Comparison of ENCODE assay signal across 23 cellular contexts in genomic region chr21:28671549-28672195, GRCh38.
DNase-seq lines count a peak whose midpoint lies in the region; ATAC-seq, FAIRE-seq and TF ChIP-seq lines count a peak whose summit lies in the region.
"Had no signal": no experiment of that assay in that cellular context is flagged by ENCODE, and none has a peak within 500 bp of the region (broad histone marks: within the 10 kb centered on the region; RNA-seq: fewer than 3 reads in every experiment).

No MANE protein-coding gene starts in this region.

- POLR2A ChIA-PET in AG04449 (lab: Yijun Ruan, JAX) (no interaction called here), endothelial cell of umbilical vein (lab: Charles Lee) (no interaction called here)

- H3K4me2 ChIP-seq in GM23248 (ENCODE audit: unreplicated experiment), result peak overlapping the region; percentile 23
- H3K4me2 ChIP-seq in endothelial cell of umbilical vein (ENCODE audit: insufficient read depth, low read length), result no peak overlapping the region
- H3K4me2 ChIP-seq in osteoblast (ENCODE audit: insufficient read depth, low read length), result no peak overlapping the region
- H3K4me2 ChIP-seq: A549 had no signal

- no peak for ATAC-seq in gastroesophageal sphincter
- ATAC-seq in HG03175 (IDR thresholded peaks at IDR 0.05; ENCODE audit: unreplicated experiment), result no peak
- ATAC-seq: A549; CD8-positive, alpha-beta T cell had no signal

- H3K36me3 ChIP-seq in GM23248 (ENCODE audit: low read depth) (no peaks in the 10 kb centered on the region), endothelial cell of umbilical vein (ENCODE audit: control insufficient read depth in 2 of 2, extremely low read depth in 1 of 2, insufficient read depth in 2 of 2, low read length in 2 of 2) (no peaks in the 10 kb centered on the region), osteoblast (ENCODE audit: insufficient read depth, low read length) (no peaks in the 10 kb centered on the region), gastroesophageal sphincter (no peaks in the 10 kb centered on the region)
- H3K36me3 ChIP-seq: BE2C, SJCRH30 had no signal

- no peaks in the 10 kb centered on the region for H3K27me3 ChIP-seq in GM23248 (replicated peaks; ENCODE audit: insufficient read depth)
- H3K27me3 ChIP-seq in endothelial cell of umbilical vein (ENCODE audit: control insufficient read depth in 2 of 2, insufficient read depth in 2 of 2, low read length in 2 of 2), result no peaks in the 10 kb centered on the region
- H3K27me3 ChIP-seq in osteoblast (ENCODE audit: insufficient read depth, low read length), result no peaks in the 10 kb centered on the region
- H3K27me3 ChIP-seq in gastroesophageal sphincter, result no peaks in the 10 kb centered on the region
- H3K27me3 ChIP-seq: BE2C, SJCRH30 had no signal

- no peak for FAIRE-seq in endothelial cell of umbilical vein (lab: Jason Lieb, UNC)
- FAIRE-seq: A549, D721Med, H1 had no signal

- CTCF ChIA-PET in AG04449 (lab: Yijun Ruan, JAX) (no interaction called here), endothelial cell of umbilical vein (lab: Charles Lee) (no interaction called here)

- H2AFZ ChIP-seq in GM23248, result no peak overlapping the region
- H2AFZ ChIP-seq in endothelial cell of umbilical vein (ENCODE audit: low read depth, low read length), result peak overlapping the region; percentile 62
- peak overlapping the region; percentile 38 for H2AFZ ChIP-seq in osteoblast (ENCODE audit: low read length)

- no peaks in the 10 kb centered on the region for H3K79me2 ChIP-seq in GM23248 (ENCODE audit: insufficient read depth)
- no peaks in the 10 kb centered on the region for H3K79me2 ChIP-seq in endothelial cell of umbilical vein (ENCODE audit: control insufficient read depth, insufficient read depth, low read length)
- no peaks in the 10 kb centered on the region for H3K79me2 ChIP-seq in osteoblast (ENCODE audit: insufficient read depth, low read length)

- dilution Hi-C loops in endothelial cell of umbilical vein (cut with MboI; ENCODE audit: extremely low pct_ligation_motif_present, low sequenced_read_pairs), result no loop called here

- TF ChIP-seq EP300 in gastroesophageal sphincter (IDR thresholded peaks at IDR 0.05), result no peak

- TF ChIP-seq POLR2A in endothelial cell of umbilical vein (IDR thresholded peaks at IDR 0.05; ENCODE audit: low read depth, low read length), result no peak
- no peak for TF ChIP-seq POLR2A in gastroesophageal sphincter (IDR thresholded peaks at IDR 0.05)
- no peak for TF ChIP-seq POLR2A in erythroblast (IDR thresholded peaks at IDR 0.05; ENCODE audit: low read length)

- TF ChIP-seq CTCF in AG04449 (IDR thresholded peaks at IDR 0.05; ENCODE audit: insufficient read depth, low read length, missing control alignments) (no peak), endothelial cell of umbilical vein (IDR thresholded peaks at IDR 0.05; ENCODE audit: extremely low read depth in 1 of 2, insufficient read depth in 1 of 2, low read depth in 1 of 2, low read length in 2 of 2) (no peak), osteoblast (IDR thresholded peaks at IDR 0.05; ENCODE audit: extremely low read depth, low read depth, low read length) (no peak), gastroesophageal sphincter (IDR thresholded peaks at IDR 0.05) (no peak)

- no peaks in the 10 kb centered on the region for H3K9me3 ChIP-seq in GM23248 (ENCODE audit: low read depth)
- H3K9me3 ChIP-seq in endothelial cell of umbilical vein (replicated peaks; ENCODE audit: control insufficient read depth, insufficient read depth, low read length), result no peaks in the 10 kb centered on the region
- no peaks in the 10 kb centered on the region for H3K9me3 ChIP-seq in osteoblast (ENCODE audit: low read depth, low read length)
- no peaks in the 10 kb centered on the region for H3K9me3 ChIP-seq in gastroesophageal sphincter
- H3K9me3 ChIP-seq: A549, BE2C, SJCRH30 had no signal

- WGBS in GM23248 (ENCODE audit: low coverage in 1 of 2, low lambda C conversion rate in 2 of 2, missing lambda C conversion rate in 2 of 2), 2 experiments, result 15 to 17% methylated on average over 7 of the region's 7 CpGs
- WGBS in gastroesophageal sphincter (ENCODE audit: low coverage in 1 of 2), 2 donors, result 47 to 51% methylated on average over 7 of the region's 7 CpGs

- H4K20me1 ChIP-seq in GM23248 (ENCODE audit: insufficient read depth), result no peaks in the 10 kb centered on the region
- no peaks in the 10 kb centered on the region for H4K20me1 ChIP-seq in endothelial cell of umbilical vein (replicated peaks; ENCODE audit: control insufficient read depth, extremely low read depth, insufficient read depth, low read length)
- no peaks in the 10 kb centered on the region for H4K20me1 ChIP-seq in osteoblast (ENCODE audit: insufficient read depth, low read length)

- H3K4me1 ChIP-seq in GM23248 (ENCODE audit: insufficient read depth) (peaks cover 26% of the 10 kb centered on the region), endothelial cell of umbilical vein (ENCODE audit: control insufficient read depth, extremely low read depth, insufficient read depth, low read length) (peaks cover 3% of the 10 kb centered on the region), osteoblast (ENCODE audit: insufficient read depth, low read length) (peaks cover 7% of the 10 kb centered on the region), gastroesophageal sphincter (peaks cover 14 to 48% (median 15%) of the 10 kb centered on the region in 3 donors)
- H3K4me1 ChIP-seq: A549, SJCRH30 had no signal

- intact Hi-C loops in endothelial cell of umbilical vein (cut with micrococcal nuclease), result no loop called here

- H3K27ac ChIP-seq in GM23248 (no peak overlapping the region), endothelial cell of umbilical vein (ENCODE audit: insufficient read depth, low read depth, low read length) (no peak overlapping the region), osteoblast (ENCODE audit: low read depth, low read length) (no peak overlapping the region), gastroesophageal sphincter (peak overlapping the region in 1 of 4 donors; percentile 13)
- H3K27ac ChIP-seq: A549, RWPE1, SJCRH30 had no signal

- in situ Hi-C loops in GM23248 (cut with MboI), result no loop called here

- H3K9ac ChIP-seq in GM23248, result no peak overlapping the region
- H3K9ac ChIP-seq in endothelial cell of umbilical vein (replicated peaks; ENCODE audit: extremely low read depth, insufficient read depth, low read length), result no peak overlapping the region

- DNase-seq in AG04449 (ENCODE audit: low read depth, low spot score), result peak; percentile 16
- peak; percentile 63 for DNase-seq in GM23248
- peak; percentile 19 for DNase-seq in endothelial cell of umbilical vein (ENCODE audit: low read depth, low spot score)
- no peak for DNase-seq in osteoblast (ENCODE audit: insufficient read length, low spot score, missing footprints)
- no peak for DNase-seq in erythroblast (lab: John Stamatoyannopoulos, UW)
- no peak for DNase-seq in stimulated activated naive CD4-positive, alpha-beta T cell (lab: John Stamatoyannopoulos, UW)
- DNase-seq: BE2C; CD8-positive, alpha-beta T cell; DMS79 treated with DMSO at 0.1 percent for 48 hours; GF-D8; Kasumi-1; NCI-H1436 treated with DMSO at 0.1 percent for 48 hours; NCI-H2081 treated with DMSO at 0.1 percent for 48 hours; NCI-H2227 treated with DMSO at 0.1 percent for 48 hours; NCI-H526; OCI-M1; SJCRH30 had no signal

- no peaks in the 10 kb centered on the region for H3K9me2 ChIP-seq in GM23248 (ENCODE audit: insufficient read depth)

- H3K9me1 ChIP-seq in endothelial cell of umbilical vein (replicated peaks; ENCODE audit: control insufficient read depth, extremely low read depth, insufficient read depth, low read length), result no peaks in the 10 kb centered on the region

- H3K4me3 ChIP-seq in AG04449 (ENCODE audit: low read depth, low read length), result no peak overlapping the region
- H3K4me3 ChIP-seq in GM23248, result no peak overlapping the region
- no peak overlapping the region for H3K4me3 ChIP-seq in endothelial cell of umbilical vein (replicated peaks in 1 of 3; ENCODE audit: insufficient read depth in 1 of 3, low read depth in 1 of 3, low read length in 3 of 3)
- no peak overlapping the region for H3K4me3 ChIP-seq in osteoblast (ENCODE audit: insufficient read depth, low read length)
- no peak overlapping the region for H3K4me3 ChIP-seq in gastroesophageal sphincter
- H3K4me3 ChIP-seq: A549, SJCRH30 had no signal

- BruUV-seq in endothelial cell of umbilical vein (replicated peaks; lab: Mats Ljungman, UMichigan), result no TSS peak

- H3F3A ChIP-seq in GM23248 (ENCODE audit: insufficient read depth), result peaks cover 15% of the 10 kb centered on the region; the same call in 1 of the 2 replicates

TF ChIP-seq in endothelial cell of umbilical vein, 7 proteins besides CTCF, POLR2A, EP300 and RAD21:
- no peak for TF ChIP-seq GATA2 (IDR thresholded peaks at IDR 0.05; ENCODE audit: insufficient read depth, insufficient read length, low read depth, low read length)
- TF ChIP-seq EZH2 (IDR thresholded peaks at IDR 0.05; ENCODE audit: borderline replicate concordance, low read depth, low read length, severe bottlenecking), result no peak
- TF ChIP-seq FOS (IDR thresholded peaks at IDR 0.05; ENCODE audit: borderline replicate concordance, insufficient read depth, low read length), result peak; percentile 16

Comparison
In these comparisons a context has a peak if more than half of its experiments do, and no peak if none do; other contexts are left out.
1. DNase-seq: peak in AG04449 (single experiment), GM23248 (single experiment) and endothelial cell of umbilical vein (single experiment); none in osteoblast (single experiment), erythroblast (0 of 2) and stimulated activated naive CD4-positive, alpha-beta T cell (0 of 6).